In genomic region chr2:146324954-146325353, GRCh38 we compare ENCODE assay signal across 32 cellular contexts.
DNase-seq lines count a peak whose midpoint lies in the region; ATAC-seq and TF ChIP-seq lines count a peak whose summit lies in the region.
"Had no signal": no experiment of that assay in that cellular context is flagged by ENCODE, and none has a peak within 500 bp of the region (broad histone marks: within the 10 kb centered on the region; RNA-seq: fewer than 3 reads in every experiment).

No MANE protein-coding gene starts in this region.

- H2AFZ ChIP-seq in smooth muscle cell (ENCODE audit: low read depth): no peak overlapping the region

- H3K4me3 ChIP-seq in RWPE2 (ENCODE audit: severe bottlenecking): no peak overlapping the region
- no peak overlapping the region for H3K4me3 ChIP-seq in smooth muscle cell
- no peak overlapping the region for H3K4me3 ChIP-seq in vagina
- H3K4me3 ChIP-seq in upper lobe of right lung: no peak overlapping the region
- H3K4me3 ChIP-seq: adrenal gland, gastrocnemius medialis, Peyer's patch, tibial artery had no signal

- WGBS in smooth muscle cell (ENCODE audit: low lambda C conversion rate): 16% methylated on average over 2 of the region's 2 CpGs

- TF ChIP-seq CTCF in RWPE2 (IDR thresholded peaks at IDR 0.05; ENCODE audit: poor library complexity, severe bottlenecking) (no peak), smooth muscle cell (IDR thresholded peaks at IDR 0.05; ENCODE audit: borderline replicate concordance, insufficient read depth, poor library complexity, severe bottlenecking) (no peak), vagina (IDR thresholded peaks at IDR 0.05) (no peak), upper lobe of right lung (IDR thresholded peaks at IDR 0.05) (no peak)

- ATAC-seq in RWPE2 (ENCODE audit: low read depth): peak; percentile 95
- ATAC-seq in upper lobe of right lung: no peak
- ATAC-seq: activated CD4-positive, alpha-beta T cell treated with anti-CD3 and anti-CD28 coated beads for 36 hours; activated CD8-positive, alpha-beta T cell treated with anti-CD3 and anti-CD28 coated beads for 36 hours; gastrocnemius medialis; naive thymus-derived CD4-positive, alpha-beta T cell; right cardiac atrium had no signal

- peaks cover 3% of the 10 kb centered on the region for H3K4me1 ChIP-seq in RWPE2 (ENCODE audit: insufficient read depth, poor library complexity, severe bottlenecking)
- no peaks in the 10 kb centered on the region for H3K4me1 ChIP-seq in smooth muscle cell (ENCODE audit: low read depth)
- no peaks in the 10 kb centered on the region for H3K4me1 ChIP-seq in vagina
- H3K4me1 ChIP-seq in upper lobe of right lung: no peaks in the 10 kb centered on the region
- H3K4me1 ChIP-seq: adrenal gland, gastrocnemius medialis, Peyer's patch, tibial artery had no signal

- H3K9me3 ChIP-seq in RWPE2 (ENCODE audit: severe bottlenecking) (no peaks in the 10 kb centered on the region), smooth muscle cell (replicated peaks; ENCODE audit: low read depth) (no peaks in the 10 kb centered on the region), vagina (no peaks in the 10 kb centered on the region), upper lobe of right lung (no peaks in the 10 kb centered on the region)
- H3K9me3 ChIP-seq: adrenal gland, gastrocnemius medialis, neutrophil, Peyer's patch, tibial artery had no signal

- H3K79me2 ChIP-seq in smooth muscle cell (ENCODE audit: low read depth): no peaks in the 10 kb centered on the region

- intact Hi-C loops in vagina (cut with DNase I): no loop called here
- intact Hi-C loops in upper lobe of right lung (cut with DNase I): no loop called here

- H3K27me3 ChIP-seq in RWPE2 (ENCODE audit: insufficient read depth, poor library complexity, severe bottlenecking) (no peaks in the 10 kb centered on the region), smooth muscle cell (ENCODE audit: low read depth) (no peaks in the 10 kb centered on the region), vagina (no peaks in the 10 kb centered on the region), upper lobe of right lung (no peaks in the 10 kb centered on the region)
- H3K27me3 ChIP-seq: adrenal gland, gastrocnemius medialis, neutrophil, Peyer's patch, tibial artery had no signal

- no peak for TF ChIP-seq POLR2A in vagina (IDR thresholded peaks at IDR 0.05)

- no peaks in the 10 kb centered on the region for H3K36me3 ChIP-seq in RWPE2 (ENCODE audit: low read depth)
- no peaks in the 10 kb centered on the region for H3K36me3 ChIP-seq in smooth muscle cell (ENCODE audit: low read depth)
- no peaks in the 10 kb centered on the region for H3K36me3 ChIP-seq in vagina
- H3K36me3 ChIP-seq in upper lobe of right lung: no peaks in the 10 kb centered on the region
- H3K36me3 ChIP-seq: adrenal gland, gastrocnemius medialis, neutrophil, Peyer's patch, tibial artery had no signal

- H4K20me1 ChIP-seq in smooth muscle cell (ENCODE audit: low read depth): no peaks in the 10 kb centered on the region

- DNase-seq in GM04504 (ENCODE audit: low read depth) (peak; percentile 32), RWPE2 (ENCODE audit: low spot score) (no peak), fibroblast of gingiva (ENCODE audit: low read depth) (peak; percentile 4), smooth muscle cell (lab: John Stamatoyannopoulos, UW; ENCODE audit: unreplicated experiment) (no peak), vagina (ENCODE audit: extremely low spot score in 2 of 2) (no peak), mucosa of gallbladder (ENCODE audit: low spot score) (no peak), upper lobe of right lung (no peak)
- DNase-seq: activated CD4-positive, alpha-beta T cell treated with anti-CD3 and anti-CD28 coated beads for 36 hours; activated CD8-positive, alpha-beta memory T cell treated with anti-CD3 and anti-CD28 coated beads, Interleukin-2, amount 50 U/mL, for 48 hours; activated CD8-positive, alpha-beta T cell treated with anti-CD3 and anti-CD28 coated beads for 36 hours; activated naive CD4-positive, alpha-beta T cell treated with anti-CD3 and anti-CD28 coated beads for 36 hours; adrenal gland; effector CD8-positive, alpha-beta T cell; erythroblast; gastrocnemius medialis; Karpas-422; kidney glomerular epithelial cell; midbrain; MV-4-11; naive thymus-derived CD4-positive, alpha-beta T cell; NCI-H1436; NCI-H2081 treated with DMSO at 0.1 percent for 48 hours; NCI-H2227 treated with DMSO at 0.1 percent for 48 hours; NCI-H69; Peyer's patch; right cardiac atrium; SIG-M5; stimulated activated CD4-positive, alpha-beta T cell treated with anti-CD3 and anti-CD28 coated beads, Interleukin-12 subunit alpha, Interleukin-12 subunit beta, amount 100 ng/mL, for 4 hours; stimulated activated CD4-positive, alpha-beta T cell treated with anti-CD3 and anti-CD28 coated beads, Interleukin-4, amount 100 ng/mL, for 1 hour; tibial artery had no signal

- no peak overlapping the region for H3K27ac ChIP-seq in RWPE2 (ENCODE audit: poor library complexity, severe bottlenecking)
- no peak overlapping the region for H3K27ac ChIP-seq in smooth muscle cell (ENCODE audit: low read depth)
- H3K27ac ChIP-seq in vagina: no peak overlapping the region
- no peak overlapping the region for H3K27ac ChIP-seq in upper lobe of right lung
- H3K27ac ChIP-seq: adrenal gland, gastrocnemius medialis, neutrophil, Peyer's patch, tibial artery, VCaP had no signal

- H3K4me2 ChIP-seq in smooth muscle cell: peak overlapping the region; percentile 12

- H3K9ac ChIP-seq in smooth muscle cell (ENCODE audit: low read depth): no peak overlapping the region

- H3F3A ChIP-seq in smooth muscle cell (ENCODE audit: low read depth): no peaks in the 10 kb centered on the region

Comparison
In these comparisons a context has a peak if more than half of its experiments do, and no peak if none do; other contexts are left out.
1. DNase-seq: peak in GM04504 (single experiment) and fibroblast of gingiva (single experiment); none in RWPE2 (single experiment), smooth muscle cell (single experiment), vagina (0 of 2), mucosa of gallbladder (single experiment) and upper lobe of right lung (single experiment).